21 cellular contexts compared by ENCODE assay signal in genomic region chr2:164897521-164898260, GRCh38. TPM values are rescaled to one million over a fixed set of nuclear protein-coding genes. Genes with fewer than 3 reads are reported as not detected.
A peak's percentile ranks its signal among the peaks of the same experiment; 100 is the strongest.
DNase-seq lines count a peak whose midpoint lies in the region; ATAC-seq, FAIRE-seq and TF ChIP-seq lines count a peak whose summit lies in the region.
"Had no signal": no experiment of that assay in that cellular context is flagged by ENCODE, and none has a peak within 500 bp of the region (broad histone marks: within the 10 kb centered on the region; RNA-seq: fewer than 3 reads in every experiment).

No MANE protein-coding gene starts in this region.

- no peaks in the 10 kb centered on the region for H3K9me1 ChIP-seq in endothelial cell of umbilical vein (replicated peaks; ENCODE audit: control insufficient read depth, extremely low read depth, insufficient read depth, low read length)

- intact Hi-C loops in endothelial cell of umbilical vein (cut with micrococcal nuclease), result loop anchor here (5.0 kb wide), 2 partner anchors 55 to 115 kb away; partner anchors contain the start of gene COBLL1

- H3K4me3 ChIP-seq in GM23338, result no peak overlapping the region; the same call in 1 of the 2 replicates
- H3K4me3 ChIP-seq in OCI-LY3 (ENCODE audit: low read length), result no peak overlapping the region
- no peak overlapping the region for H3K4me3 ChIP-seq in endothelial cell of umbilical vein (replicated peaks in 1 of 3; ENCODE audit: insufficient read depth in 1 of 3, low read depth in 1 of 3, low read length in 3 of 3)
- H3K4me3 ChIP-seq: coronary artery had no signal

- H3K79me2 ChIP-seq in GM23338 (replicated peaks; ENCODE audit: insufficient read depth), result no peaks in the 10 kb centered on the region
- no peaks in the 10 kb centered on the region for H3K79me2 ChIP-seq in OCI-LY3 (ENCODE audit: low read length)
- H3K79me2 ChIP-seq in endothelial cell of umbilical vein (ENCODE audit: control insufficient read depth, insufficient read depth, low read length), result no peaks in the 10 kb centered on the region

- CTCF ChIA-PET in endothelial cell of umbilical vein (lab: Charles Lee), result interaction anchor here (1.4 to 2.8 kb wide), 4 partner anchors 10 to 56 kb away, joined by 3 to 13 read pairs (median 7); partner anchors contain the start of gene COBLL1

- H3K27me3 Mint-ChIP-seq in GM23338 (ENCODE audit: insufficient read depth, low read depth, poor library complexity), result no peaks in the 10 kb centered on the region
- H3K27me3 Mint-ChIP-seq in osteocyte (ENCODE audit: unreplicated experiment), result no peaks in the 10 kb centered on the region
- H3K27me3 Mint-ChIP-seq: CD4-positive, alpha-beta T cell had no signal

- no peaks in the 10 kb centered on the region for H3K27me3 ChIP-seq in GM23338 (ENCODE audit: insufficient read depth)
- H3K27me3 ChIP-seq in OCI-LY3 (ENCODE audit: low read depth, low read length), result no peaks in the 10 kb centered on the region
- no peaks in the 10 kb centered on the region for H3K27me3 ChIP-seq in endothelial cell of umbilical vein (ENCODE audit: control insufficient read depth in 2 of 2, insufficient read depth in 2 of 2, low read length in 2 of 2)
- H3K27me3 ChIP-seq: neutrophil had no signal

- FAIRE-seq in endothelial cell of umbilical vein (lab: Jason Lieb, UNC), result no peak

- H2AFZ ChIP-seq in GM23338 (peak overlapping the region; percentile 57), OCI-LY3 (ENCODE audit: low read depth, low read length) (no peak overlapping the region), endothelial cell of umbilical vein (ENCODE audit: low read depth, low read length) (no peak overlapping the region)

- H3K36me3 ChIP-seq in GM23338 (ENCODE audit: insufficient read depth) (no peaks in the 10 kb centered on the region), OCI-LY3 (replicated peaks; ENCODE audit: low read depth, low read length) (no peaks in the 10 kb centered on the region), endothelial cell of umbilical vein (ENCODE audit: control insufficient read depth in 2 of 2, extremely low read depth in 1 of 2, insufficient read depth in 2 of 2, low read length in 2 of 2) (no peaks in the 10 kb centered on the region)
- H3K36me3 ChIP-seq: neutrophil had no signal

- H3F3A ChIP-seq in GM23338 (replicated peaks; ENCODE audit: low read depth), result no peaks in the 10 kb centered on the region

- H3K9me2 ChIP-seq in GM23338 (ENCODE audit: insufficient read depth), result no peaks in the 10 kb centered on the region; the same call in 1 of the 2 replicates

- H3K27ac ChIP-seq in GM23338 (ENCODE audit: low read depth) (no peak overlapping the region), OCI-LY3 (ENCODE audit: low read length) (peak overlapping the region; percentile 56; the same call in 1 of the 2 replicates), endothelial cell of umbilical vein (ENCODE audit: insufficient read depth, low read depth, low read length) (no peak overlapping the region)
- H3K27ac ChIP-seq: coronary artery, neutrophil had no signal

- H4K20me1 ChIP-seq in GM23338 (replicated peaks; ENCODE audit: insufficient read depth) (no peaks in the 10 kb centered on the region), OCI-LY3 (ENCODE audit: insufficient read depth, low read length) (no peaks in the 10 kb centered on the region), endothelial cell of umbilical vein (replicated peaks; ENCODE audit: control insufficient read depth, extremely low read depth, insufficient read depth, low read length) (no peaks in the 10 kb centered on the region)

- POLR2A ChIA-PET in endothelial cell of umbilical vein (lab: Charles Lee), result no interaction called here

- H3K4me3 Mint-ChIP-seq in GM23338 (no peak overlapping the region), osteocyte (ENCODE audit: unreplicated experiment) (no peak overlapping the region)
- H3K4me3 Mint-ChIP-seq: activated CD8-positive, alpha-beta T cell treated with anti-CD3 and anti-CD28 coated beads, Interleukin-2, amount 10 ng/mL, durations not matched to agents 7 days and 5 days; activated T-cell treated with anti-CD3 and anti-CD28 coated beads, Interleukin-2, amount 50 U/mL, for 4 hours; CD4-positive, alpha-beta T cell had no signal

- no peaks in the 10 kb centered on the region for H3K36me3 Mint-ChIP-seq in GM23338 (ENCODE audit: low read depth)
- H3K36me3 Mint-ChIP-seq in osteocyte (ENCODE audit: unreplicated experiment), result no peaks in the 10 kb centered on the region

- DNase-seq in GM23338 (ENCODE audit: low spot score) (no peak), endothelial cell of umbilical vein (ENCODE audit: low read depth, low spot score) (no peak), osteocyte (ENCODE audit: extremely low spot score, unreplicated experiment) (no peak), NCI-H226 (no peak)
- DNase-seq: activated CD8-positive, alpha-beta T cell treated with anti-CD3 and anti-CD28 coated beads, Interleukin-2, amount 10 ng/mL, durations not matched to agents 7 days and 5 days; activated naive CD4-positive, alpha-beta T cell treated with anti-CD3 and anti-CD28 coated beads, Interleukin-2, amount 50 U/mL, for 16 hours; activated T-cell treated with anti-CD3 and anti-CD28 coated beads, Interleukin-2, amount 50 U/mL, for 4 hours; CD4-positive, alpha-beta T cell; DMS79; hypothalamus; midbrain; NCI-H1417 treated with DMSO at 0.1 percent for 48 hours; NCI-H69; retina; T-helper 2 cell had no signal

- TF ChIP-seq CTCF in GM23338 (conservative IDR thresholded peaks at IDR 0.05; ENCODE audit: low read depth in 2 of 2), result no peak
- TF ChIP-seq CTCF in OCI-LY3 (IDR thresholded peaks at IDR 0.05; ENCODE audit: low read depth, low read length), result no peak
- no peak for TF ChIP-seq CTCF in endothelial cell of umbilical vein (IDR thresholded peaks at IDR 0.05; ENCODE audit: extremely low read depth in 1 of 2, insufficient read depth in 1 of 2, low read depth in 1 of 2, low read length in 2 of 2)
- no peak for TF ChIP-seq CTCF in osteocyte (IDR thresholded peaks at IDR 0.05)

- H3K4me1 Mint-ChIP-seq in GM23338 (peaks cover 14% of the 10 kb centered on the region), osteocyte (ENCODE audit: unreplicated experiment) (peaks cover 26% of the 10 kb centered on the region)

- H3K27ac Mint-ChIP-seq in GM23338 (peak overlapping the region; percentile 52), osteocyte (ENCODE audit: unreplicated experiment) (peak overlapping the region; percentile 73)
- H3K27ac Mint-ChIP-seq: activated CD8-positive, alpha-beta T cell treated with anti-CD3 and anti-CD28 coated beads, Interleukin-2, amount 10 ng/mL, durations not matched to agents 7 days and 5 days; CD4-positive, alpha-beta T cell had no signal

- TF ChIP-seq POLR2A in endothelial cell of umbilical vein (IDR thresholded peaks at IDR 0.05; ENCODE audit: low read depth, low read length), result no peak

- dilution Hi-C loops in endothelial cell of umbilical vein (cut with MboI; ENCODE audit: extremely low pct_ligation_motif_present, low sequenced_read_pairs), result no loop called here

- H3K4me1 ChIP-seq in GM23338 (ENCODE audit: insufficient read depth), result peaks cover 13% of the 10 kb centered on the region
- H3K4me1 ChIP-seq in OCI-LY3 (ENCODE audit: low read length), result peaks cover 21% of the 10 kb centered on the region
- peaks cover 24% of the 10 kb centered on the region for H3K4me1 ChIP-seq in endothelial cell of umbilical vein (ENCODE audit: control insufficient read depth, extremely low read depth, insufficient read depth, low read length)

- no TSS peak for BruUV-seq in endothelial cell of umbilical vein (replicated peaks; lab: Mats Ljungman, UMichigan)

- H3K9ac ChIP-seq in OCI-LY3 (ENCODE audit: low read length) (no peak overlapping the region; the same call in 1 of the 2 replicates), endothelial cell of umbilical vein (replicated peaks; ENCODE audit: extremely low read depth, insufficient read depth, low read length) (no peak overlapping the region)

- H3K9me3 Mint-ChIP-seq in GM23338 (no peaks in the 10 kb centered on the region; the same call in 2 of the 3 replicates), osteocyte (ENCODE audit: unreplicated experiment) (peaks cover 12% of the 10 kb centered on the region)

- H3K9me3 ChIP-seq in OCI-LY3 (ENCODE audit: insufficient read depth, low read length), result peaks cover 5% of the 10 kb centered on the region; the same call in 1 of the 2 replicates
- no peaks in the 10 kb centered on the region for H3K9me3 ChIP-seq in endothelial cell of umbilical vein (replicated peaks; ENCODE audit: control insufficient read depth, insufficient read depth, low read length)
- H3K9me3 ChIP-seq: neutrophil had no signal

- ATAC-seq in GM23338, result no peak
- ATAC-seq in GM18519 (IDR thresholded peaks at IDR 0.05; ENCODE audit: low FRiP score, unreplicated experiment), result no peak
- no peak for ATAC-seq in GM19452 (IDR thresholded peaks at IDR 0.05; ENCODE audit: unreplicated experiment)
- ATAC-seq in HG02588 (IDR thresholded peaks at IDR 0.05; ENCODE audit: unreplicated experiment), result no peak
- ATAC-seq: activated CD8-positive, alpha-beta T cell treated with anti-CD3 and anti-CD28 coated beads, Interleukin-2, amount 10 ng/mL, durations not matched to agents 7 days and 5 days; activated T-cell treated with anti-CD3 and anti-CD28 coated beads, Interleukin-2, amount 50 U/mL, for 4 hours had no signal

- H3K4me2 ChIP-seq in GM23338, result peak overlapping the region; percentile 31
- peak overlapping the region; percentile 54 for H3K4me2 ChIP-seq in OCI-LY3 (ENCODE audit: low read length)
- H3K4me2 ChIP-seq in endothelial cell of umbilical vein (ENCODE audit: insufficient read depth, low read length), result peak overlapping the region; percentile 0

RNA-seq across cellular contexts. Expression of gene COBLL1, which starts 56.1 kb away (rescaled TPM):
- total RNA-seq in GM23338 (2014; rRNA removed; shearing (Covaris generic)), result 7.4 and 13.7 TPM in 2 replicates
- polyA plus RNA-seq in GM23338 (2016; fragmentation: Nextera tagmentation; extraction: Ambion mirVana), result 2.0 and 2.9 TPM in 2 replicates
- total RNA-seq in endothelial cell of umbilical vein, result 38.2 and 38.4 TPM in 2 replicates
- polyA plus RNA-seq in endothelial cell of umbilical vein, result 7.0 and 9.1 TPM in 2 replicates
- polyA plus RNA-seq in endothelial cell of umbilical vein (2011; cell fraction: cytosol; rRNA removed), result 8.5 and 8.6 TPM in 2 replicates
- polyA plus RNA-seq in endothelial cell of umbilical vein (2011; cell fraction: nucleus; rRNA removed), result 29.7 and 30.8 TPM in 2 replicates
- polyA plus RNA-seq in endothelial cell of umbilical vein (2012), result 9.0 and 13.4 TPM in 2 replicates
- 24.9 and 54.1 TPM in 2 replicates for polyA minus RNA-seq in endothelial cell of umbilical vein
- 8.5 TPM for polyA minus RNA-seq in endothelial cell of umbilical vein (2011; cell fraction: cytosol; rRNA and poly(A)+ RNA removed)
- polyA minus RNA-seq in endothelial cell of umbilical vein (2011; cell fraction: nucleus; rRNA and poly(A)+ RNA removed), result 123 and 182 TPM in 2 replicates
- 8.9 and 11.3 TPM in 2 replicates for total RNA-seq in osteocyte
- total RNA-seq: activated CD8-positive, alpha-beta T cell treated with anti-CD3 and anti-CD28 coated beads, Interleukin-2, amount 10 ng/mL, durations not matched to agents 7 days and 5 days had no signal

RNA-seq across cellular contexts. Expression of gene SLC38A11, which starts 57.6 kb away (rescaled TPM):
- not detected in 2 replicates for total RNA-seq in GM23338 (2014; rRNA removed; shearing (Covaris generic))
- polyA plus RNA-seq in GM23338 (2016; fragmentation: Nextera tagmentation; extraction: Ambion mirVana) (not detected in 2 replicates), endothelial cell of umbilical vein (not detected in 2 replicates)
- total RNA-seq in endothelial cell of umbilical vein (not detected in 2 replicates), osteocyte (not detected in 2 replicates)
- not detected in 2 replicates for polyA plus RNA-seq in endothelial cell of umbilical vein (2011; cell fraction: cytosol; rRNA removed)
- not detected in 2 replicates for polyA plus RNA-seq in endothelial cell of umbilical vein (2011; cell fraction: nucleus; rRNA removed)
- not detected in 2 replicates for polyA plus RNA-seq in endothelial cell of umbilical vein (2012)
- not detected in 2 replicates for polyA minus RNA-seq in endothelial cell of umbilical vein
- not detected for polyA minus RNA-seq in endothelial cell of umbilical vein (2011; cell fraction: cytosol; rRNA and poly(A)+ RNA removed)
- polyA minus RNA-seq in endothelial cell of umbilical vein (2011; cell fraction: nucleus; rRNA and poly(A)+ RNA removed), result not detected in 2 replicates
- total RNA-seq: activated CD8-positive, alpha-beta T cell treated with anti-CD3 and anti-CD28 coated beads, Interleukin-2, amount 10 ng/mL, durations not matched to agents 7 days and 5 days; activated T-cell treated with anti-CD3 and anti-CD28 coated beads, Interleukin-2, amount 50 U/mL, for 4 hours; CD4-positive, alpha-beta T cell had no signal

Comparison
In these comparisons a context has a peak if more than half of its experiments do, and no peak if none do; other contexts are left out.
1. H3K4me2 ChIP-seq: peak in every context shown above with its lines; median percentile 54 in OCI-LY3; 31 in GM23338; 0 in endothelial cell of umbilical vein.